ENCODE assay signal across 18 cellular contexts in genomic region chr2:46506131-46506706, GRCh38. TPM values are rescaled to one million over a fixed set of nuclear protein-coding genes. Genes with fewer than 3 reads are reported as not detected.
DNase-seq lines count a peak whose midpoint lies in the region; ATAC-seq and TF ChIP-seq lines count a peak whose summit lies in the region.
"Had no signal": no experiment of that assay in that cellular context is flagged by ENCODE, and none has a peak within 500 bp of the region (broad histone marks: within the 10 kb centered on the region; RNA-seq: fewer than 3 reads in every experiment).

No MANE protein-coding gene starts in this region.

- POLR2A ChIA-PET in activated CD8-positive, alpha-beta T cell treated with anti-CD3 and anti-CD28 coated beads, Interleukin-2, amount 10 ng/mL, durations not matched to agents 7 days and 5 days (lab: Charles Lee) = no interaction called here
- POLR2A ChIA-PET in activated CD8-positive, alpha-beta T cell treated with anti-CD3 and anti-CD28 coated beads for 36 hours (lab: Charles Lee) = no interaction called here

- intact Hi-C loops in activated CD8-positive, alpha-beta T cell treated with anti-CD3 and anti-CD28 coated beads for 36 hours (cut with micrococcal nuclease) = no loop called here
- intact Hi-C loops in head of caudate nucleus (cut with DNase I) = no loop called here
- intact Hi-C loops in sciatic nerve (cut with DNase I) = no loop called here

- no peak for DNase-seq in activated CD8-positive, alpha-beta T cell treated with anti-CD3 and anti-CD28 coated beads, Interleukin-2, amount 10 ng/mL, durations not matched to agents 7 days and 5 days
- DNase-seq in activated CD8-positive, alpha-beta T cell treated with anti-CD3 and anti-CD28 coated beads for 36 hours = no peak
- DNase-seq in choroid plexus epithelial cell (ENCODE audit: low read depth) (peak; percentile 4), islet precursor cell (peak; percentile 29), head of caudate nucleus (no peak), sciatic nerve (ENCODE audit: low spot score) (no peak), mucosa of gallbladder (ENCODE audit: low spot score) (no peak), EL (no peak)
- DNase-seq: C1 segment of cervical spinal cord, DMS53, HFFc6, MM.1S, NCI-H187 treated with DMSO at 0.1 percent for 48 hours, NCI-H510A, SHP77 treated with DMSO at 0.1 percent for 48 hours had no signal

- CTCF ChIA-PET in activated CD8-positive, alpha-beta T cell treated with anti-CD3 and anti-CD28 coated beads, Interleukin-2, amount 10 ng/mL, durations not matched to agents 7 days and 5 days (lab: Charles Lee) = interaction anchor here (1.1 to 1.4 kb wide), 3 partner anchors 8 to 48 kb away, joined by 3 read pairs; no protein-coding TSS in a partner anchor
- CTCF ChIA-PET in activated CD8-positive, alpha-beta T cell treated with anti-CD3 and anti-CD28 coated beads for 36 hours (lab: Charles Lee) = interaction anchor here (0.8 kb wide), 1 partner anchor 48 kb away, joined by 3 read pairs; no protein-coding TSS in a partner anchor

- H3K4me3 Mint-ChIP-seq in activated CD8-positive, alpha-beta T cell treated with anti-CD3 and anti-CD28 coated beads, Interleukin-2, amount 10 ng/mL, durations not matched to agents 7 days and 5 days = no peak overlapping the region
- H3K4me3 Mint-ChIP-seq in activated CD8-positive, alpha-beta T cell treated with anti-CD3 and anti-CD28 coated beads for 36 hours = no peak overlapping the region
- H3K4me3 Mint-ChIP-seq: HFFc6 had no signal

- H3K4me1 Mint-ChIP-seq in activated CD8-positive, alpha-beta T cell treated with anti-CD3 and anti-CD28 coated beads, Interleukin-2, amount 10 ng/mL, durations not matched to agents 7 days and 5 days (ENCODE audit: low read depth) = peaks cover 7% of the 10 kb centered on the region
- no peaks in the 10 kb centered on the region for H3K4me1 Mint-ChIP-seq in activated CD8-positive, alpha-beta T cell treated with anti-CD3 and anti-CD28 coated beads for 36 hours (ENCODE audit: low read depth)

- no peak for ATAC-seq in activated CD8-positive, alpha-beta T cell treated with anti-CD3 and anti-CD28 coated beads, Interleukin-2, amount 10 ng/mL, durations not matched to agents 7 days and 5 days
- ATAC-seq in activated CD8-positive, alpha-beta T cell treated with anti-CD3 and anti-CD28 coated beads for 36 hours = no peak
- no peak for ATAC-seq in sciatic nerve
- ATAC-seq: GM12878 had no signal

- H3K9me3 Mint-ChIP-seq in activated CD8-positive, alpha-beta T cell treated with anti-CD3 and anti-CD28 coated beads, Interleukin-2, amount 10 ng/mL, durations not matched to agents 7 days and 5 days (ENCODE audit: insufficient read depth) = no peaks in the 10 kb centered on the region
- H3K9me3 Mint-ChIP-seq in activated CD8-positive, alpha-beta T cell treated with anti-CD3 and anti-CD28 coated beads for 36 hours = no peaks in the 10 kb centered on the region
- H3K9me3 Mint-ChIP-seq: HFFc6 had no signal

- peak overlapping the region; percentile 48 for H3K27ac Mint-ChIP-seq in activated CD8-positive, alpha-beta T cell treated with anti-CD3 and anti-CD28 coated beads, Interleukin-2, amount 10 ng/mL, durations not matched to agents 7 days and 5 days
- no peak overlapping the region for H3K27ac Mint-ChIP-seq in activated CD8-positive, alpha-beta T cell treated with anti-CD3 and anti-CD28 coated beads for 36 hours
- H3K27ac Mint-ChIP-seq: HFFc6 had no signal

- no peaks in the 10 kb centered on the region for H3K36me3 Mint-ChIP-seq in activated CD8-positive, alpha-beta T cell treated with anti-CD3 and anti-CD28 coated beads, Interleukin-2, amount 10 ng/mL, durations not matched to agents 7 days and 5 days (ENCODE audit: low read depth)
- H3K36me3 Mint-ChIP-seq in activated CD8-positive, alpha-beta T cell treated with anti-CD3 and anti-CD28 coated beads for 36 hours (ENCODE audit: low read depth) = no peaks in the 10 kb centered on the region

- no peak overlapping the region for H3K4me3 ChIP-seq in choroid plexus epithelial cell (ENCODE audit: low read depth, low read length)
- H3K4me3 ChIP-seq: GM12878 had no signal

- no peak for TF ChIP-seq CTCF in activated CD8-positive, alpha-beta T cell treated with anti-CD3 and anti-CD28 coated beads for 36 hours (IDR thresholded peaks at IDR 0.05)
- no peak for TF ChIP-seq CTCF in choroid plexus epithelial cell (conservative IDR thresholded peaks at IDR 0.05; ENCODE audit: low read depth, low read length)

- H3K27me3 Mint-ChIP-seq in activated CD8-positive, alpha-beta T cell treated with anti-CD3 and anti-CD28 coated beads, Interleukin-2, amount 10 ng/mL, durations not matched to agents 7 days and 5 days (ENCODE audit: low read depth) = no peaks in the 10 kb centered on the region
- no peaks in the 10 kb centered on the region for H3K27me3 Mint-ChIP-seq in activated CD8-positive, alpha-beta T cell treated with anti-CD3 and anti-CD28 coated beads for 36 hours

RNA-seq across cellular contexts. Expression of gene TMEM247, which starts 26.9 kb away (rescaled TPM):
- total RNA-seq in activated CD8-positive, alpha-beta T cell treated with anti-CD3 and anti-CD28 coated beads, Interleukin-2, amount 10 ng/mL, durations not matched to agents 7 days and 5 days = not detected
- total RNA-seq in activated CD8-positive, alpha-beta T cell treated with anti-CD3 and anti-CD28 coated beads for 36 hours = not detected
- not detected for total RNA-seq in sciatic nerve
- total RNA-seq in mucosa of gallbladder = not detected
- total RNA-seq: Caco-2, G401, GM12878, HFFc6 had no signal

RNA-seq across cellular contexts. Expression of gene RHOQ, which starts 36.1 kb away (rescaled TPM):
- 10 to 100 TPM; 12.5 to 13.4 TPM for total RNA-seq in activated CD8-positive, alpha-beta T cell treated with anti-CD3 and anti-CD28 coated beads, Interleukin-2, amount 10 ng/mL, durations not matched to agents 7 days and 5 days
- 10 to 100 TPM; 14.0 to 15.0 TPM for total RNA-seq in activated CD8-positive, alpha-beta T cell treated with anti-CD3 and anti-CD28 coated beads for 36 hours
- total RNA-seq in sciatic nerve = 152 TPM
- total RNA-seq in mucosa of gallbladder = 60.9 TPM

RNA-seq across cellular contexts. Expression of gene ATP6V1E2, which starts 36.2 kb away (rescaled TPM):
- 1 to 10 TPM; 4.8 to 6.3 TPM for total RNA-seq in activated CD8-positive, alpha-beta T cell treated with anti-CD3 and anti-CD28 coated beads, Interleukin-2, amount 10 ng/mL, durations not matched to agents 7 days and 5 days
- total RNA-seq in activated CD8-positive, alpha-beta T cell treated with anti-CD3 and anti-CD28 coated beads for 36 hours = 1 to 10 TPM; 6.3 to 6.8 TPM
- total RNA-seq in sciatic nerve (6.7 TPM), mucosa of gallbladder (8.3 TPM)

Comparison
In these comparisons a context has a peak if more than half of its experiments do, and no peak if none do; other contexts are left out.
1. DNase-seq: peak in choroid plexus epithelial cell (single experiment) and islet precursor cell (single experiment); none in activated CD8-positive, alpha-beta T cell treated with anti-CD3 and anti-CD28 coated beads, Interleukin-2, amount 10 ng/mL, durations not matched to agents 7 days and 5 days (single experiment), activated CD8-positive, alpha-beta T cell treated with anti-CD3 and anti-CD28 coated beads for 36 hours (single experiment), head of caudate nucleus (0 of 42), sciatic nerve (single experiment), mucosa of gallbladder (single experiment) and EL (single experiment).